8 cellular contexts compared by ENCODE assay signal in the genomic region with DNA sequence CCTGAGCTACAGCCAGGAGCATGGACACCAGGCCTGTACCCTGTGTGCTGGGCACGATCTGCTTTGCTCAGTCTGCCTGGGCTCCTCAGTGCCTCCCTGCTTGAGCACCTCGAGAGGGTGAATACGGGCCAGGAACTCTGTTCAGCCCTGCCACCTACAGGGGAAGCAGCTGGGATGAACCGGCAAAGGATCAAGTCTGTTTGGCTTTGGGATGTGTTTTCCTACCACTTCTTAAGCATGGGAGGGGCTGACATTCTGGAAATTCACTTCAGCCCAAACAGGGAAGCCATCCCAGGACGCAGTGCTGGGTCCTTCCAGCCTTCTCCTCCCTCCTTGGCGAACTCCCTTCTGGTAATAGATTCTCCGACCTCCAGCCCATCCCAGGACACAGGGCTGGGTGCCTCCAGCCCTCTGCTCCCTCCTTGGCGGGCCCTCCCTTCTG. TPM values are rescaled to one million over a fixed set of nuclear protein-coding genes. Genes with fewer than 3 reads are reported as not detected.
DNase-seq lines count a peak whose midpoint lies in the region; ATAC-seq and TF ChIP-seq lines count a peak whose summit lies in the region.

No MANE protein-coding gene starts in this region.

- no peak overlapping the region for H3K27ac ChIP-seq in 22Rv1
- no peak overlapping the region for H3K27ac ChIP-seq in CD8-positive, alpha-beta memory T cell (ENCODE audit: low read depth, low read length)

- H3K4me3 Mint-ChIP-seq in WTC11 = no peak overlapping the region
- H3K4me3 Mint-ChIP-seq in CD8-positive, alpha-beta memory T cell = no peak overlapping the region

- no peaks in the 10 kb centered on the region for H3K36me3 ChIP-seq in CD8-positive, alpha-beta memory T cell (ENCODE audit: insufficient read depth, low read length)

- POLR2A ChIA-PET in WTC11 (lab: Charles Lee) = no interaction called here
- POLR2A ChIA-PET in CD8-positive, alpha-beta memory T cell (lab: Charles Lee) = no interaction called here

- CTCF ChIA-PET in WTC11 (lab: Charles Lee) = interaction anchor here (0.6 to 3.1 kb wide), 11 partner anchors 14 to 284 kb away, joined by 3 to 10 read pairs (median 5); no protein-coding TSS in a partner anchor
- CTCF ChIA-PET in CD8-positive, alpha-beta memory T cell (lab: Charles Lee) = no interaction called here

- no peaks in the 10 kb centered on the region for H3K27me3 ChIP-seq in CD8-positive, alpha-beta memory T cell (ENCODE audit: insufficient read depth, low read length, poor library complexity, severe bottlenecking)

- TF ChIP-seq CTCF in 22Rv1 (IDR thresholded peaks at IDR 0.05) (0 out of 2 replicates have a peak, but pooled peaks have one; percentile 15), WTC11 (IDR thresholded peaks at IDR 0.05) (no peak)

- peak; percentile 45 for DNase-seq in HCEC 1CT
- peak; percentile 61 for DNase-seq in WTC11 (ENCODE audit: low spot score)
- peak; percentile 72 for DNase-seq in left cardiac atrium
- peak; percentile 48 for DNase-seq in renal cortical epithelial cell (ENCODE audit: low read depth)
- no peak for DNase-seq in AML-193 (lab: John Stamatoyannopoulos, UW)
- no peak for DNase-seq in DMS114 treated with DMSO at 0.1 percent for 48 hours (lab: John Stamatoyannopoulos, UW; ENCODE audit: unreplicated experiment)
- no peak for DNase-seq in CD8-positive, alpha-beta memory T cell

- H3K36me3 Mint-ChIP-seq in WTC11 = no peaks in the 10 kb centered on the region
- H3K36me3 Mint-ChIP-seq in CD8-positive, alpha-beta memory T cell = peaks cover 0 to 7% (median 3%) of the 10 kb centered on the region in 3 donors

- peak; percentile 86 for ATAC-seq in WTC11
- peak; percentile 79 to 90 for ATAC-seq in left cardiac atrium

- no peaks in the 10 kb centered on the region for H3K4me1 ChIP-seq in CD8-positive, alpha-beta memory T cell (ENCODE audit: insufficient read depth, low read length)

- peaks cover 38% of the 10 kb centered on the region for H3K4me1 Mint-ChIP-seq in WTC11
- peaks cover 0 to 16% (median 0%) of the 10 kb centered on the region in 3 donors for H3K4me1 Mint-ChIP-seq in CD8-positive, alpha-beta memory T cell

- no peaks in the 10 kb centered on the region for H3K9me3 ChIP-seq in CD8-positive, alpha-beta memory T cell (ENCODE audit: low read length)

- intact Hi-C loops in left cardiac atrium (cut with DNase I) = loop anchor here in 1 of 2 donors (2.0 to 5.0 kb wide), 2 partner anchors 47 to 127 kb away; a partner anchor contains a TSS

- H3K9me3 Mint-ChIP-seq in WTC11 = no peaks in the 10 kb centered on the region
- H3K9me3 Mint-ChIP-seq in CD8-positive, alpha-beta memory T cell = no peaks in the 10 kb centered on the region

- H3K27me3 Mint-ChIP-seq in WTC11 (ENCODE audit: low read depth) = no peaks in the 10 kb centered on the region
- no peaks in the 10 kb centered on the region for H3K27me3 Mint-ChIP-seq in CD8-positive, alpha-beta memory T cell

- H3K27ac Mint-ChIP-seq in WTC11 = peak overlapping the region; percentile 89; the same call in 1 of the 2 replicates
- no peak overlapping the region for H3K27ac Mint-ChIP-seq in CD8-positive, alpha-beta memory T cell

- no peak overlapping the region for H3K4me3 ChIP-seq in CD8-positive, alpha-beta memory T cell (ENCODE audit: low read length)

TF ChIP-seq in WTC11, 78 proteins besides CTCF, POLR2A, EP300 and RAD21:
- TF ChIP-seq ZNF138 (CRISPR knock-in tag; conservative IDR thresholded peaks at IDR 0.05) = no peak
- no peak for TF ChIP-seq MXD4 (CRISPR knock-in tag; IDR thresholded peaks at IDR 0.05; ENCODE audit: borderline replicate concordance)
- TF ChIP-seq, protein P1, sequence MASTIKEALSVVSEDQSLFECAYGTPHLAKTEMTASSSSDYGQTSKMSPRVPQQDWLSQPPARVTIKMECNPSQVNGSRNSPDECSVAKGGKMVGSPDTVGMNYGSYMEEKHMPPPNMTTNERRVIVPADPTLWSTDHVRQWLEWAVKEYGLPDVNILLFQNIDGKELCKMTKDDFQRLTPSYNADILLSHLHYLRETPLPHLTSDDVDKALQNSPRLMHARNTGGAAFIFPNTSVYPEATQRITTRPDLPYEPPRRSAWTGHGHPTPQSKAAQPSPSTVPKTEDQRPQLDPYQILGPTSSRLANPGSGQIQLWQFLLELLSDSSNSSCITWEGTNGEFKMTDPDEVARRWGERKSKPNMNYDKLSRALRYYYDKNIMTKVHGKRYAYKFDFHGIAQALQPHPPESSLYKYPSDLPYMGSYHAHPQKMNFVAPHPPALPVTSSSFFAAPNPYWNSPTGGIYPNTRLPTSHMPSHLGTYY (CRISPR knock-in tag; IDR thresholded peaks at IDR 0.05) = no peak
- TF ChIP-seq ZNF423 (CRISPR knock-in tag; IDR thresholded peaks at IDR 0.05) = no peak
- no peak for TF ChIP-seq NFYB (CRISPR knock-in tag; conservative IDR thresholded peaks at IDR 0.05; ENCODE audit: low read depth)
- no peak for TF ChIP-seq ZNF263 (CRISPR knock-in tag; IDR thresholded peaks at IDR 0.05; ENCODE audit: low read depth)
- TF ChIP-seq, protein P2, sequence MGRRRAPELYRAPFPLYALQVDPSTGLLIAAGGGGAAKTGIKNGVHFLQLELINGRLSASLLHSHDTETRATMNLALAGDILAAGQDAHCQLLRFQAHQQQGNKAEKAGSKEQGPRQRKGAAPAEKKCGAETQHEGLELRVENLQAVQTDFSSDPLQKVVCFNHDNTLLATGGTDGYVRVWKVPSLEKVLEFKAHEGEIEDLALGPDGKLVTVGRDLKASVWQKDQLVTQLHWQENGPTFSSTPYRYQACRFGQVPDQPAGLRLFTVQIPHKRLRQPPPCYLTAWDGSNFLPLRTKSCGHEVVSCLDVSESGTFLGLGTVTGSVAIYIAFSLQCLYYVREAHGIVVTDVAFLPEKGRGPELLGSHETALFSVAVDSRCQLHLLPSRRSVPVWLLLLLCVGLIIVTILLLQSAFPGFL (CRISPR knock-in tag; IDR thresholded peaks at IDR 0.05; ENCODE audit: borderline replicate concordance) = no peak
- no peak for TF ChIP-seq TCF7 (CRISPR knock-in tag; IDR thresholded peaks at IDR 0.05; ENCODE audit: low read depth)
- TF ChIP-seq, protein P3, sequence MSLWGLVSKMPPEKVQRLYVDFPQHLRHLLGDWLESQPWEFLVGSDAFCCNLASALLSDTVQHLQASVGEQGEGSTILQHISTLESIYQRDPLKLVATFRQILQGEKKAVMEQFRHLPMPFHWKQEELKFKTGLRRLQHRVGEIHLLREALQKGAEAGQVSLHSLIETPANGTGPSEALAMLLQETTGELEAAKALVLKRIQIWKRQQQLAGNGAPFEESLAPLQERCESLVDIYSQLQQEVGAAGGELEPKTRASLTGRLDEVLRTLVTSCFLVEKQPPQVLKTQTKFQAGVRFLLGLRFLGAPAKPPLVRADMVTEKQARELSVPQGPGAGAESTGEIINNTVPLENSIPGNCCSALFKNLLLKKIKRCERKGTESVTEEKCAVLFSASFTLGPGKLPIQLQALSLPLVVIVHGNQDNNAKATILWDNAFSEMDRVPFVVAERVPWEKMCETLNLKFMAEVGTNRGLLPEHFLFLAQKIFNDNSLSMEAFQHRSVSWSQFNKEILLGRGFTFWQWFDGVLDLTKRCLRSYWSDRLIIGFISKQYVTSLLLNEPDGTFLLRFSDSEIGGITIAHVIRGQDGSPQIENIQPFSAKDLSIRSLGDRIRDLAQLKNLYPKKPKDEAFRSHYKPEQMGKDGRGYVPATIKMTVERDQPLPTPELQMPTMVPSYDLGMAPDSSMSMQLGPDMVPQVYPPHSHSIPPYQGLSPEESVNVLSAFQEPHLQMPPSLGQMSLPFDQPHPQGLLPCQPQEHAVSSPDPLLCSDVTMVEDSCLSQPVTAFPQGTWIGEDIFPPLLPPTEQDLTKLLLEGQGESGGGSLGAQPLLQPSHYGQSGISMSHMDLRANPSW (CRISPR knock-in tag; conservative IDR thresholded peaks at IDR 0.05; ENCODE audit: low read depth) = no peak
- TF ChIP-seq SOX15 (CRISPR knock-in tag; IDR thresholded peaks at IDR 0.05) = no peak
- TF ChIP-seq MYBL2 (CRISPR knock-in tag; IDR thresholded peaks at IDR 0.05) = no peak
- TF ChIP-seq, protein P4, sequence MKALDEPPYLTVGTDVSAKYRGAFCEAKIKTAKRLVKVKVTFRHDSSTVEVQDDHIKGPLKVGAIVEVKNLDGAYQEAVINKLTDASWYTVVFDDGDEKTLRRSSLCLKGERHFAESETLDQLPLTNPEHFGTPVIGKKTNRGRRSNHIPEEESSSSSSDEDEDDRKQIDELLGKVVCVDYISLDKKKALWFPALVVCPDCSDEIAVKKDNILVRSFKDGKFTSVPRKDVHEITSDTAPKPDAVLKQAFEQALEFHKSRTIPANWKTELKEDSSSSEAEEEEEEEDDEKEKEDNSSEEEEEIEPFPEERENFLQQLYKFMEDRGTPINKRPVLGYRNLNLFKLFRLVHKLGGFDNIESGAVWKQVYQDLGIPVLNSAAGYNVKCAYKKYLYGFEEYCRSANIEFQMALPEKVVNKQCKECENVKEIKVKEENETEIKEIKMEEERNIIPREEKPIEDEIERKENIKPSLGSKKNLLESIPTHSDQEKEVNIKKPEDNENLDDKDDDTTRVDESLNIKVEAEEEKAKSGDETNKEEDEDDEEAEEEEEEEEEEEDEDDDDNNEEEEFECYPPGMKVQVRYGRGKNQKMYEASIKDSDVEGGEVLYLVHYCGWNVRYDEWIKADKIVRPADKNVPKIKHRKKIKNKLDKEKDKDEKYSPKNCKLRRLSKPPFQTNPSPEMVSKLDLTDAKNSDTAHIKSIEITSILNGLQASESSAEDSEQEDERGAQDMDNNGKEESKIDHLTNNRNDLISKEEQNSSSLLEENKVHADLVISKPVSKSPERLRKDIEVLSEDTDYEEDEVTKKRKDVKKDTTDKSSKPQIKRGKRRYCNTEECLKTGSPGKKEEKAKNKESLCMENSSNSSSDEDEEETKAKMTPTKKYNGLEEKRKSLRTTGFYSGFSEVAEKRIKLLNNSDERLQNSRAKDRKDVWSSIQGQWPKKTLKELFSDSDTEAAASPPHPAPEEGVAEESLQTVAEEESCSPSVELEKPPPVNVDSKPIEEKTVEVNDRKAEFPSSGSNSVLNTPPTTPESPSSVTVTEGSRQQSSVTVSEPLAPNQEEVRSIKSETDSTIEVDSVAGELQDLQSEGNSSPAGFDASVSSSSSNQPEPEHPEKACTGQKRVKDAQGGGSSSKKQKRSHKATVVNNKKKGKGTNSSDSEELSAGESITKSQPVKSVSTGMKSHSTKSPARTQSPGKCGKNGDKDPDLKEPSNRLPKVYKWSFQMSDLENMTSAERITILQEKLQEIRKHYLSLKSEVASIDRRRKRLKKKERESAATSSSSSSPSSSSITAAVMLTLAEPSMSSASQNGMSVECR (CRISPR knock-in tag; IDR thresholded peaks at IDR 0.05; ENCODE audit: borderline replicate concordance) = no peak
- no peak for TF ChIP-seq OVOL2 (CRISPR knock-in tag; IDR thresholded peaks at IDR 0.05; ENCODE audit: borderline replicate concordance)
- TF ChIP-seq TEAD4 (CRISPR knock-in tag; IDR thresholded peaks at IDR 0.05) = no peak
- TF ChIP-seq RORB (CRISPR knock-in tag; IDR thresholded peaks at IDR 0.05) = no peak

RNA-seq across cellular contexts. Expression of a gene that starts 55.8 kb away (rescaled TPM):
- 80.2 to 99.6 TPM (median 96.0 TPM) in 3 replicates for total RNA-seq in WTC11 (2021)
- 10 to 100 TPM; 43.9 to 50.7 TPM for total RNA-seq in left cardiac atrium
- total RNA-seq in renal cortical epithelial cell = 7.3 and 38.9 TPM in 2 replicates
- 10 to 100 TPM; 10.6 to 11.7 TPM for total RNA-seq in CD8-positive, alpha-beta memory T cell
- 4.6 TPM for polyA plus RNA-seq in CD8-positive, alpha-beta memory T cell

Comparison
In these comparisons a context has a peak if more than half of its experiments do, and no peak if none do; other contexts are left out.
1. DNase-seq: peak in HCEC 1CT (single experiment), WTC11 (single experiment), left cardiac atrium (single experiment) and renal cortical epithelial cell (single experiment); none in AML-193 (0 of 2), DMS114 treated with DMSO at 0.1 percent for 48 hours (single experiment) and CD8-positive, alpha-beta memory T cell (0 of 5).